In the genomic region with DNA sequence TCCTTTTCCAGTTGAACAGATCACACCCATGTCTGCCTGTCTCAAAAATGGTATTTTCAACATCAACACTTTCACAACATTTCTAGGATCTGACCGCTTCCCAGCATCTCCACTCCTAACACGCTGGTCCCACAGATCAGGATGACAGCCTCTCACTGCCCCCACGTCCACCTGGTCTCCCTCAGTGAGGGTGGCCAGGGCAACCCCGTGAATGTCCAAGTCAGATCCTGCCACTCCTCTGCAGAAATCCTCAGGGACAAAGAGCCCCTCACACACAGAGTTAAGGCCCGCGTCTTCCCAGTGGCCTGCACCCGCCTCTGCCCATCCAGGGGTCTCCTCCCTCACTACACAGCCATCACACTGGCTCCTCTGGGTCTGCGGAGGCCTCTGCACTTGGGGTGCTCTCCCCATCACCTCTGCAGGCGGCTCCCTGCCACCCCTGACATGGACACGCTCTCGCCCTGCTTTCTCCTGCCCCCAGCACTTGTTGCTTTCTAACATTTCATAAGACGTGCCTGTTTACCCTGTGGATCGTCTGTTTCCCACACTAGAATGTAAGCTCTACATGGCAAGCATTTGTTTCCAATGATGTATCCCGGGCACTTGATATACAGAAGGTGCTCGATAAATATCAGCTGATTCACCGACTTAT, we compare ENCODE assay signal across 12 cellular contexts. TPM values are rescaled to one million over a fixed set of nuclear protein-coding genes. Genes with fewer than 3 reads are reported as not detected.
DNase-seq lines count a peak whose midpoint lies in the region; ATAC-seq and TF ChIP-seq lines count a peak whose summit lies in the region.
"Had no signal": no experiment of that assay in that cellular context is flagged by ENCODE, and none has a peak within 500 bp of the region (broad histone marks: within the 10 kb centered on the region; RNA-seq: fewer than 3 reads in every experiment).

No MANE protein-coding gene starts in this region.

- H3K4me1 Mint-ChIP-seq in HFFc6 (ENCODE audit: low read depth) (peaks cover 92% of the 10 kb centered on the region), activated B cell treated with CpG ODN at 0.5 μM for 24 hours (peaks cover 72% of the 10 kb centered on the region), memory B cell (peaks cover 57% of the 10 kb centered on the region)
- H3K4me1 Mint-ChIP-seq in stimulated activated memory B cell treated with anti-CD40 and anti-IgM and Interleukin-4, amounts not matched to agents 10 μg/mL and 1 μg/mL and 100 μg/mL, for 72 hours = peaks cover 83% of the 10 kb centered on the region

- intact Hi-C loops in activated B cell treated with CpG ODN at 0.5 μM for 24 hours (cut with micrococcal nuclease) = loop anchor here (5.0 kb wide), 3 partner anchors 37 to 102 kb away; no protein-coding TSS in a partner anchor

- POLR2A ChIA-PET in activated B cell treated with CpG ODN at 0.5 μM for 24 hours (lab: Charles Lee) = interaction anchor here (1.0 to 2.5 kb wide), 4 partner anchors 16 to 114 kb away, joined by 3 to 11 read pairs (median 6); no protein-coding TSS in a partner anchor

- H3K27me3 Mint-ChIP-seq in HFFc6 (ENCODE audit: insufficient read depth) (no peaks in the 10 kb centered on the region), activated B cell treated with CpG ODN at 0.5 μM for 24 hours (no peaks in the 10 kb centered on the region), memory B cell (no peaks in the 10 kb centered on the region)
- H3K27me3 Mint-ChIP-seq in stimulated activated memory B cell treated with anti-CD40 and anti-IgM and Interleukin-4, amounts not matched to agents 10 μg/mL and 1 μg/mL and 100 μg/mL, for 72 hours = no peaks in the 10 kb centered on the region
- H3K27me3 Mint-ChIP-seq: activated CD4-positive, alpha-beta memory T cell treated with anti-CD3 and anti-CD28 coated beads, Interleukin-2, amount 10 ng/mL, durations not matched to agents 7 days and 5 days had no signal

- H3K9me3 Mint-ChIP-seq in HFFc6 (no peaks in the 10 kb centered on the region), activated B cell treated with CpG ODN at 0.5 μM for 24 hours (no peaks in the 10 kb centered on the region), memory B cell (no peaks in the 10 kb centered on the region)
- no peaks in the 10 kb centered on the region for H3K9me3 Mint-ChIP-seq in stimulated activated memory B cell treated with anti-CD40 and anti-IgM and Interleukin-4, amounts not matched to agents 10 μg/mL and 1 μg/mL and 100 μg/mL, for 72 hours
- H3K9me3 Mint-ChIP-seq: activated CD4-positive, alpha-beta memory T cell treated with anti-CD3 and anti-CD28 coated beads, Interleukin-2, amount 10 ng/mL, durations not matched to agents 7 days and 5 days had no signal

- no peak for ATAC-seq in activated B cell treated with CpG ODN at 0.5 μM for 24 hours (ENCODE audit: low read depth)
- ATAC-seq in memory B cell (ENCODE audit: low read depth) = no peak
- no peak for ATAC-seq in stimulated activated memory B cell treated with anti-CD40 and anti-IgM and Interleukin-4, amounts not matched to agents 10 μg/mL and 1 μg/mL and 100 μg/mL, for 72 hours
- ATAC-seq in HG03432 (IDR thresholded peaks at IDR 0.05; ENCODE audit: unreplicated experiment) = no peak

- H3K36me3 Mint-ChIP-seq in HFFc6 (ENCODE audit: low read depth) (peaks cover 22% of the 10 kb centered on the region), activated B cell treated with CpG ODN at 0.5 μM for 24 hours (ENCODE audit: low read depth) (peaks cover 15% of the 10 kb centered on the region), memory B cell (peaks cover 16% of the 10 kb centered on the region)
- peaks cover 48% of the 10 kb centered on the region for H3K36me3 Mint-ChIP-seq in stimulated activated memory B cell treated with anti-CD40 and anti-IgM and Interleukin-4, amounts not matched to agents 10 μg/mL and 1 μg/mL and 100 μg/mL, for 72 hours

- H3K27ac Mint-ChIP-seq in HFFc6 (peak overlapping the region; percentile 77), activated B cell treated with CpG ODN at 0.5 μM for 24 hours (peak overlapping the region; percentile 51), memory B cell (peak overlapping the region; percentile 89)
- H3K27ac Mint-ChIP-seq in stimulated activated memory B cell treated with anti-CD40 and anti-IgM and Interleukin-4, amounts not matched to agents 10 μg/mL and 1 μg/mL and 100 μg/mL, for 72 hours = peak overlapping the region; percentile 93
- H3K27ac Mint-ChIP-seq: activated CD4-positive, alpha-beta memory T cell treated with anti-CD3 and anti-CD28 coated beads, Interleukin-2, amount 10 ng/mL, durations not matched to agents 7 days and 5 days had no signal

- H3K4me3 Mint-ChIP-seq in HFFc6 (no peak overlapping the region), activated B cell treated with CpG ODN at 0.5 μM for 24 hours (peak overlapping the region; percentile 24), memory B cell (peak overlapping the region; percentile 50)
- peak overlapping the region; percentile 49 for H3K4me3 Mint-ChIP-seq in stimulated activated memory B cell treated with anti-CD40 and anti-IgM and Interleukin-4, amounts not matched to agents 10 μg/mL and 1 μg/mL and 100 μg/mL, for 72 hours
- H3K4me3 Mint-ChIP-seq: activated CD4-positive, alpha-beta memory T cell treated with anti-CD3 and anti-CD28 coated beads, Interleukin-2, amount 10 ng/mL, durations not matched to agents 7 days and 5 days had no signal

- DNase-seq in HFFc6 (no peak), activated B cell treated with CpG ODN at 0.5 μM for 24 hours (no peak), memory B cell (ENCODE audit: low spot score in 2 of 2) (no peak), NCI-H226 (no peak), GDM1 (lab: John Stamatoyannopoulos, UW) (no peak)
- DNase-seq: activated CD4-positive, alpha-beta memory T cell treated with anti-CD3 and anti-CD28 coated beads, Interleukin-2, amount 10 ng/mL, durations not matched to agents 7 days and 5 days; anterior cingulate cortex; DND-41; SK-N-SH; stimulated activated naive CD4-positive, alpha-beta T cell treated with Interleukin-2 at 50 U/mL for 16 hours had no signal

- CTCF ChIA-PET in activated B cell treated with CpG ODN at 0.5 μM for 24 hours (lab: Charles Lee) = interaction anchor here (1.0 kb wide), 1 partner anchor 105 kb away, joined by 3 read pairs; no protein-coding TSS in a partner anchor

- no peak for TF ChIP-seq CTCF in HFFc6 (IDR thresholded peaks at IDR 0.05)
- TF ChIP-seq CTCF in activated B cell treated with CpG ODN at 0.5 μM for 24 hours (IDR thresholded peaks at IDR 0.05) = no peak

RNA-seq across cellular contexts. Expression of a gene that starts 20.0 kb away (rescaled TPM):
- total RNA-seq in HFFc6 (2021; fragmentation: NEBNext Ultra II Directional; extraction: Animal tissue kit (Norgen Biotek cat#: 25700)) = 10 to 100 TPM; 52.9 to 61.9 (median 57.6) TPM
- 52.3 and 54.6 TPM in 2 replicates for total RNA-seq in activated B cell treated with CpG ODN at 0.5 μM for 24 hours
